8 cellular contexts compared by ENCODE assay signal in the genomic region with DNA sequence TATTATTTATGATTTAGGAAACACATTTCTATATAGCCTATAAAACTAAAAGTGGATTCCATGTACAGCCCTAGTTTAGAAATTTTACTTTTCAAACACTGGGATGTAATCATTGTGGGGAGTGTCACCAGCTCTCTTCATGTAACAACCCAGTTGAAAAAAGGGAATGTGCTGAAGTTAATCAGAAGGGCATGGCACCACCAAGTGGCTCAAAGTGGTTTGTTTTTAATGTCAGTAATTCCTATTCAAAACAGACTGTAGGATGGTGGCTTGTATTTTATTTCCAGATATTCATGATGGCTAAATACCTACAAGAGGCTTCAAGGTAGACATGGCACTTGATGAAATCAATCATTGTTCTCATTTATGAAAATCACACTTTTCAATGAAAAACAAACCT.
DNase-seq lines count a peak whose midpoint lies in the region; ATAC-seq and TF ChIP-seq lines count a peak whose summit lies in the region.

No MANE protein-coding gene starts in this region.

- H3K27ac ChIP-seq in WERI-Rb-1: no peak overlapping the region

- TF ChIP-seq RAD21 in Ishikawa (IDR thresholded peaks at IDR 0.05; ENCODE audit: low read depth): peak; percentile 67

- H3K27me3 ChIP-seq in WERI-Rb-1 (ENCODE audit: insufficient read depth, low read depth, severe bottlenecking): peaks cover 74% of the 10 kb centered on the region

- no peak for ATAC-seq in HG03571 (IDR thresholded peaks at IDR 0.05; ENCODE audit: unreplicated experiment)
- no peak for ATAC-seq in GM19452 (IDR thresholded peaks at IDR 0.05; ENCODE audit: unreplicated experiment)
- ATAC-seq in HG02884 (IDR thresholded peaks at IDR 0.05; ENCODE audit: unreplicated experiment): no peak

- H3K9me3 ChIP-seq in WERI-Rb-1 (ENCODE audit: severe bottlenecking): no peaks in the 10 kb centered on the region

- DNase-seq in NCI-H524 (lab: John Stamatoyannopoulos, UW) (peak; percentile 4 to 38), NCI-H524 treated with DMSO at 0.1 percent for 48 hours (lab: John Stamatoyannopoulos, UW) (no peak), WERI-Rb-1 (no peak), kidney tubule cell (ENCODE audit: low spot score) (peak; percentile 52)

- TF ChIP-seq CTCF in WERI-Rb-1 (IDR thresholded peaks at IDR 0.05; ENCODE audit: low read depth, low read length): 0 out of 2 replicates have a peak, but pooled peaks have one; percentile 26

- no peak overlapping the region for H3K4me3 ChIP-seq in WERI-Rb-1 (ENCODE audit: low read depth, low read length)

- no peak for TF ChIP-seq EP300 in Ishikawa (IDR thresholded peaks at IDR 0.05; ENCODE audit: borderline replicate concordance)

- no peaks in the 10 kb centered on the region for H3K36me3 ChIP-seq in WERI-Rb-1

TF ChIP-seq in Ishikawa, 13 proteins besides CTCF, POLR2A, EP300 and RAD21:
- TF ChIP-seq CREB1 (IDR thresholded peaks at IDR 0.05; ENCODE audit: low read depth): no peak

Comparison
In these comparisons a context has a peak if more than half of its experiments do, and no peak if none do; other contexts are left out.
1. DNase-seq: peak in NCI-H524 (2 of 2) and kidney tubule cell (single experiment); none in NCI-H524 treated with DMSO at 0.1 percent for 48 hours (single experiment) and WERI-Rb-1 (single experiment).